ENCODE assay signal across 14 cellular contexts in the genomic region with DNA sequence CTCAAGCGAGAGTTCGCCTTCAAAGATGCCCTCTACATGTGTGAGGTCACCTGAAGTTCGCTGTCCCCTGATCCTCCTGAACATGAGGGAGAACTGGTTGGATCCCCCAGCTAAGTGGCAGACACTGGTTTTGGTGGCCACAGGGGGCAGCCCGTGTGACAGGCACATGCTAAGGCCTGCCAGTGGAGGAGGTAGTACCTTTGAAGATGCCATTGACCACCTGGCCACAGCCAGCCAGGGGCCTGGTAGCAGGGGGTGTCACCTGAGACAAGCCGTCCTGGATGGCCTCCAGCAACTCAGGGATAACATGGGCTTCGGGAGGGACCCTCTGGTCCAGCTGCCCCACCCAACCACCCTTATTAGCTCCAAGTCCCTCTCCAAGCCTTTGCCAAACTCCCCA. TPM values are rescaled to one million over a fixed set of nuclear protein-coding genes. Genes with fewer than 3 reads are reported as not detected.
DNase-seq lines count a peak whose midpoint lies in the region; ATAC-seq, FAIRE-seq and TF ChIP-seq lines count a peak whose summit lies in the region.
"Had no signal": no experiment of that assay in that cellular context is flagged by ENCODE, and none has a peak within 500 bp of the region (broad histone marks: within the 10 kb centered on the region; RNA-seq: fewer than 3 reads in every experiment).

No MANE protein-coding gene starts in this region.

- no peak for TF ChIP-seq CTCF in PC-9 (conservative IDR thresholded peaks at IDR 0.05)
- no peak for TF ChIP-seq CTCF in endodermal cell (conservative IDR thresholded peaks at IDR 0.05)

- H3K9me3 Mint-ChIP-seq in dendritic cell treated with granulocyte-macrophage colony-stimulating factor and Interleukin-4, amounts not matched to agents 40 ng/mL and 50 ng/mL, for 4 days, result no peaks in the 10 kb centered on the region
- H3K9me3 Mint-ChIP-seq in endodermal cell, result no peaks in the 10 kb centered on the region
- H3K9me3 Mint-ChIP-seq: GM23338 had no signal

- no peaks in the 10 kb centered on the region for H3K79me2 ChIP-seq in PC-9 (ENCODE audit: low read depth)

- H3K9ac ChIP-seq in endodermal cell (ENCODE audit: extremely low read depth, low read length, poor library complexity, severe bottlenecking), result no peak overlapping the region

- no peak for DNase-seq in GM19239 (ENCODE audit: insufficient read length, low spot score)
- no peak for DNase-seq in PC-9
- peak; percentile 26 to 43 for DNase-seq in aorta
- DNase-seq in endodermal cell, result no peak
- no peak for DNase-seq in NCI-H187 (lab: John Stamatoyannopoulos, UW)
- DNase-seq: C1 segment of cervical spinal cord, Kasumi-1, NCI-H2029, NCI-H2171 treated with DMSO at 0.1 percent for 48 hours, NCI-H510A had no signal

- intact Hi-C loops in PC-9 (cut with micrococcal nuclease; ENCODE audit: unreplicated experiment), result no loop called here
- intact Hi-C loops in dendritic cell treated with granulocyte-macrophage colony-stimulating factor and Interleukin-4, amounts not matched to agents 40 ng/mL and 50 ng/mL, for 4 days (cut with micrococcal nuclease), result no loop called here
- intact Hi-C loops in aorta (cut with DNase I), result no loop called here

- H3K36me3 ChIP-seq in PC-9 (ENCODE audit: low read depth) (no peaks in the 10 kb centered on the region), aorta (ENCODE audit: control insufficient read depth in 1 of 2, insufficient read depth in 2 of 2, low read length in 1 of 2) (no peaks in the 10 kb centered on the region), endodermal cell (ENCODE audit: control insufficient read depth, insufficient read depth, low read length) (no peaks in the 10 kb centered on the region)

- peak; percentile 44 for FAIRE-seq in GM19239 (lab: Jason Lieb, UNC)

- H3K27ac ChIP-seq in PC-9 (peak overlapping the region; percentile 100; the same call in 1 of the 2 replicates), aorta (ENCODE audit: low read depth in 1 of 2, low read length in 2 of 2) (no peak overlapping the region), endodermal cell (ENCODE audit: low read depth, low read length) (no peak overlapping the region)

- H3K9me2 ChIP-seq in PC-9 (ENCODE audit: insufficient read depth), result no peaks in the 10 kb centered on the region

- no peaks in the 10 kb centered on the region for H3K36me3 Mint-ChIP-seq in dendritic cell treated with granulocyte-macrophage colony-stimulating factor and Interleukin-4, amounts not matched to agents 40 ng/mL and 50 ng/mL, for 4 days (ENCODE audit: low read depth)
- no peaks in the 10 kb centered on the region for H3K36me3 Mint-ChIP-seq in endodermal cell (ENCODE audit: low read depth)

- H3K4me3 ChIP-seq in PC-9 (no peak overlapping the region), aorta (ENCODE audit: low read length in 2 of 2) (no peak overlapping the region), endodermal cell (ENCODE audit: low read length) (no peak overlapping the region)
- H3K4me3 ChIP-seq: GM23338 had no signal

- H3K4me2 ChIP-seq in PC-9, result no peak overlapping the region
- H3K4me2 ChIP-seq: GM23338 had no signal

- WGBS in aorta, 2 donors, result 86 to 97% methylated on average over 6 of the region's 6 CpGs
- WGBS in endodermal cell (ENCODE audit: insufficient coverage in 1 of 2, insufficient read length in 1 of 2), 2 experiments, result 91 to 93% methylated on average over 2 to 6 of the region's 6 CpGs

- no peaks in the 10 kb centered on the region for H3K9me3 ChIP-seq in PC-9 (ENCODE audit: insufficient read depth, low read depth)
- H3K9me3 ChIP-seq in aorta (ENCODE audit: control insufficient read depth, low read length), result no peaks in the 10 kb centered on the region
- H3K9me3 ChIP-seq in endodermal cell (ENCODE audit: control insufficient read depth, low read length), result no peaks in the 10 kb centered on the region

- no peaks in the 10 kb centered on the region for H3K27me3 ChIP-seq in PC-9 (ENCODE audit: insufficient read depth, low read depth)
- no peaks in the 10 kb centered on the region for H3K27me3 ChIP-seq in aorta (ENCODE audit: control insufficient read depth in 1 of 2, insufficient read depth in 2 of 2, low read length in 1 of 2)
- no peaks in the 10 kb centered on the region for H3K27me3 ChIP-seq in endodermal cell (ENCODE audit: control insufficient read depth, insufficient read depth, low read length, poor library complexity, severe bottlenecking)

- H3K4me1 Mint-ChIP-seq in dendritic cell treated with granulocyte-macrophage colony-stimulating factor and Interleukin-4, amounts not matched to agents 40 ng/mL and 50 ng/mL, for 4 days (ENCODE audit: low read depth), result peaks cover 77% of the 10 kb centered on the region
- H3K4me1 Mint-ChIP-seq in endodermal cell, result peaks cover 7% of the 10 kb centered on the region
- H3K4me1 Mint-ChIP-seq: GM23338 had no signal

- POLR2A ChIA-PET in PC-9 (lab: Charles Lee; ENCODE audit: unreplicated experiment), result no interaction called here

- H4K20me1 ChIP-seq in PC-9 (ENCODE audit: insufficient read depth), result no peaks in the 10 kb centered on the region

- no TSS peak for BruUV-seq in PC-9 (replicated peaks; lab: Mats Ljungman, UMichigan)

- ATAC-seq in aorta (ENCODE audit: low FRiP score), result no peak
- no peak for ATAC-seq in GM21360 (IDR thresholded peaks at IDR 0.05; ENCODE audit: unreplicated experiment)
- ATAC-seq: GM23338 had no signal

- peaks cover 31% of the 10 kb centered on the region for H3F3A ChIP-seq in PC-9 (ENCODE audit: insufficient read depth, low read depth)

- H3K27ac Mint-ChIP-seq in dendritic cell treated with granulocyte-macrophage colony-stimulating factor and Interleukin-4, amounts not matched to agents 40 ng/mL and 50 ng/mL, for 4 days, result peak overlapping the region; percentile 56
- no peak overlapping the region for H3K27ac Mint-ChIP-seq in endodermal cell
- H3K27ac Mint-ChIP-seq: GM23338 had no signal

- no peak overlapping the region for H3K4me3 Mint-ChIP-seq in dendritic cell treated with granulocyte-macrophage colony-stimulating factor and Interleukin-4, amounts not matched to agents 40 ng/mL and 50 ng/mL, for 4 days
- H3K4me3 Mint-ChIP-seq in endodermal cell, result no peak overlapping the region
- H3K4me3 Mint-ChIP-seq: GM23338 had no signal

- CTCF ChIA-PET in PC-9 (lab: Charles Lee), result no interaction called here

- no peak overlapping the region for H2AFZ ChIP-seq in PC-9
- H2AFZ ChIP-seq: GM23338 had no signal

- peaks cover 44% of the 10 kb centered on the region for H3K4me1 ChIP-seq in PC-9 (replicated peaks; ENCODE audit: insufficient read depth)
- H3K4me1 ChIP-seq in aorta (ENCODE audit: control insufficient read depth in 1 of 2, insufficient read depth in 2 of 2, low read length in 2 of 2), result peaks cover 0 to 2% of the 10 kb centered on the region in 2 donors
- no peaks in the 10 kb centered on the region for H3K4me1 ChIP-seq in endodermal cell (ENCODE audit: control insufficient read depth, insufficient read depth, low read length)

- peaks cover 10% of the 10 kb centered on the region for H3K27me3 Mint-ChIP-seq in dendritic cell treated with granulocyte-macrophage colony-stimulating factor and Interleukin-4, amounts not matched to agents 40 ng/mL and 50 ng/mL, for 4 days
- peaks cover 2% of the 10 kb centered on the region for H3K27me3 Mint-ChIP-seq in endodermal cell (ENCODE audit: insufficient read depth)

RNA-seq across cellular contexts. Expression of gene ALDH3A1, which starts 7.3 kb away (rescaled TPM):
- total RNA-seq in PC-9 (2021), result 1,620 and 1,906 TPM in 2 replicates
- under 1 TPM; 0.27 to 0.58 TPM for total RNA-seq in aorta
- 1 to 10 TPM; 1.4 to 2.4 TPM for polyA plus RNA-seq in aorta
- total RNA-seq in endodermal cell, result under 1 TPM; 0.42 to 0.44 TPM
- 0.14 TPM for polyA plus RNA-seq in endodermal cell (2013, experiment 1 of 2)
- polyA plus RNA-seq in endodermal cell (2013, experiment 2 of 2), result 0.79 TPM

RNA-seq across cellular contexts. Expression of gene SLC47A2, which starts 39.0 kb away (rescaled TPM):
- total RNA-seq in PC-9 (2021), result 38.9 and 42.6 TPM in 2 replicates
- total RNA-seq in aorta, result not detected
- polyA plus RNA-seq in aorta, result under 1 TPM in 1 of 2 donors, not detected in 1; 0.10 TPM
- total RNA-seq in endodermal cell, result not detected
- not detected for polyA plus RNA-seq in endodermal cell (2013, experiment 1 of 2)
- polyA plus RNA-seq in endodermal cell (2013, experiment 2 of 2), result not detected
- total RNA-seq: GM23338, SK-MEL-5 had no signal
- polyA plus RNA-seq: GM23338 had no signal

Comparison
In these comparisons a context has a peak if more than half of its experiments do, and no peak if none do; other contexts are left out.
1. DNase-seq: peak in aorta (2 of 2); none in GM19239 (single experiment), PC-9 (0 of 2), endodermal cell (single experiment) and NCI-H187 (0 of 2).
2. RNA of gene ALDH3A1, which starts 7.3 kb away (total RNA-seq): 1,620 to 1,906 TPM in PC-9; 0.27 to 0.58 TPM in aorta and 0.42 to 0.44 TPM in endodermal cell; every median in the first group is over 1,000 times any median in the second.
3. RNA of gene SLC47A2, which starts 39.0 kb away (total RNA-seq): 38.9 to 42.6 TPM in PC-9; not detected in aorta and not detected in endodermal cell; every median in the first group is over 10 times any median in the second.